8 cellular contexts compared by ENCODE assay signal in the genomic region with DNA sequence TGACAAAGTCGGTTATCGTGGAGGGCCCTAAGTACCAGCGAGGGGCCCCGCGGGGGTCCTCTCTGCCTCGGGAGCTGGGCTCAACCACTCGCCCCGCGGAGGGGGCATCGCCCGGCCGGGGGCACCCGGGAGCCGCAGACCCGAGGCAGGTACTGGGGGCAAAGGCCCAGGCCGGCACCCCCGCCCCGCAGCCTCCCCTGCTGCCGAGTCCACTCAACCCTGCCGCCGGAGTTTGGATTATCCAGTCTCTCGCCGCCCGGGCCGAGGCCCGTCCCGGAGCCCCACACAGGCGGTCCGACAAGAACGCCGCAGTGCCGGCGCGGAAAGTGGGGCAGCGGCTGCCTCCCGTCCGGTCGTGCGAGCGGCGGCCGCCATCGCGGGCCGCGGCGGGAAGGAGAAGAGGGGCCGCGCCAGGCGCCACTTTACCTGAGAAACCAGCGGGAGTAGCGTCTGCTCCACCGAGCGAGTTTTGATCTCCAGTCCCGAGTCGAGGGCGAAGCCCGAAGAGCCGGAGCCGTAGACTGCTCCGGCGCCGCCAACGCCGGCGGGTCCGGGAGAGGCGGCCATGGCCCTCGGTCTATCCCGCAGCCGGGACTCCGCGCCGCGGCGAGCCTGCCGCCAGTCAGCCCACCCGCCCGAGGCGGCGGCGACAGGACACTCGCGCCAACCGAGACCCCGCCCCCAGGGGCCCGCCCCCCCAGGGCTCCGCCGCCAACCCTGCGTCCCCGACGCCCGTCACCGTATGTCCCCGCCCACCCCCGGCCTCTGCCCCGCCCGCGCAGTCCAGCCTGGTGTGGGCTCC. TPM values are rescaled to one million over a fixed set of nuclear protein-coding genes. Genes with fewer than 3 reads are reported as not detected.
DNase-seq lines count a peak whose midpoint lies in the region; ATAC-seq and TF ChIP-seq lines count a peak whose summit lies in the region.

A gene with protein sequence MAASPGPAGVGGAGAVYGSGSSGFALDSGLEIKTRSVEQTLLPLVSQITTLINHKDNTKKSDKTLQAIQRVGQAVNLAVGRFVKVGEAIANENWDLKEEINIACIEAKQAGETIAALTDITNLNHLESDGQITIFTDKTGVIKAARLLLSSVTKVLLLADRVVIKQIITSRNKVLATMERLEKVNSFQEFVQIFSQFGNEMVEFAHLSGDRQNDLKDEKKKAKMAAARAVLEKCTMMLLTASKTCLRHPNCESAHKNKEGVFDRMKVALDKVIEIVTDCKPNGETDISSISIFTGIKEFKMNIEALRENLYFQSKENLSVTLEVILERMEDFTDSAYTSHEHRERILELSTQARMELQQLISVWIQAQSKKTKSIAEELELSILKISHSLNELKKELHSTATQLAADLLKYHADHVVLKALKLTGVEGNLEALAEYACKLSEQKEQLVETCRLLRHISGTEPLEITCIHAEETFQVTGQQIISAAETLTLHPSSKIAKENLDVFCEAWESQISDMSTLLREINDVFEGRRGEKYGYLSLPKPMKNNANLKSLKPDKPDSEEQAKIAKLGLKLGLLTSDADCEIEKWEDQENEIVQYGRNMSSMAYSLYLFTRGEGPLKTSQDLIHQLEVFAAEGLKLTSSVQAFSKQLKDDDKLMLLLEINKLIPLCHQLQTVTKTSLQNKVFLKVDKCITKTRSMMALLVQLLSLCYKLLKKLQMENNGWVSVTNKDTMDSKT (minus strand): TSS at position 624 of the 802 bp plus-strand sequence. CDS start 57 bp downstream, at position 567.

- POLR2A ChIA-PET in PC-3 (lab: Charles Lee; ENCODE audit: unreplicated experiment) = no interaction called here

- H2AFZ ChIP-seq in PC-3 (ENCODE audit: low read length) (peak within 1 kb of the TSS; percentile 84), fibroblast of lung (ENCODE audit: low read length) (peak within 1 kb of the TSS; percentile 87)

- H3K9me3 ChIP-seq in PC-3 (ENCODE audit: low read length) = no peaks in the 10 kb centered on the region
- H3K9me3 ChIP-seq in fibroblast of lung (ENCODE audit: control insufficient read depth, insufficient read depth, low read depth, low read length) = no peaks in the 10 kb centered on the region

- peaks cover 6% of the 10 kb centered on the region for H3K36me3 Mint-ChIP-seq in activated T-helper 1 cell treated with anti-CD3 and anti-CD28 coated beads, Interleukin-12 subunit alpha, Interleukin-12 subunit beta, Interleukin-2, Interleukin-4 antibody, amounts not matched to agents 30 ng/mL and 10 ng/mL and 1 ng/mL, durations not matched to agents 14 hours and 24 hours and 36 hours (ENCODE audit: low read depth)
- no peaks in the 10 kb centered on the region for H3K36me3 Mint-ChIP-seq in natural killer cell treated with Interleukin-12 subunit alpha and Interleukin-12 subunit beta and Interleukin-15 and Interleukin-18, amount 100 ng/mL, for 72 hours

- H3K4me2 ChIP-seq in PC-3 (ENCODE audit: low read length) (peak within 1 kb of the TSS; percentile 81), fibroblast of lung (ENCODE audit: extremely low read depth, insufficient read depth, low read length) (peak within 1 kb of the TSS; percentile 94)

- peak within 1 kb of the TSS; percentile 94 for H3K27ac Mint-ChIP-seq in activated T-helper 1 cell treated with anti-CD3 and anti-CD28 coated beads, Interleukin-12 subunit alpha, Interleukin-12 subunit beta, Interleukin-2, Interleukin-4 antibody, amounts not matched to agents 30 ng/mL and 10 ng/mL and 1 ng/mL, durations not matched to agents 14 hours and 24 hours and 36 hours
- H3K27ac Mint-ChIP-seq in natural killer cell treated with Interleukin-12 subunit alpha and Interleukin-12 subunit beta and Interleukin-15 and Interleukin-18, amount 100 ng/mL, for 72 hours = peak within 1 kb of the TSS; percentile 85 to 96
- peak within 1 kb of the TSS; percentile 86 to 94 for H3K27ac Mint-ChIP-seq in stimulated activated naive CD8-positive, alpha-beta T cell treated with anti-CD3 and anti-CD28 coated beads, Interleukin-15, amount 100 ng/mL, for 72 hours

- peak within 1 kb of the TSS; percentile 92 for H3K4me3 ChIP-seq in PC-3 (ENCODE audit: low read length)
- H3K4me3 ChIP-seq in fibroblast of lung (replicated peaks in 1 of 4; ENCODE audit: control extremely low read depth in 1 of 4, insufficient read depth in 1 of 4, low read depth in 3 of 4, low read length in 4 of 4) = peak within 1 kb of the TSS; percentile 72 to 94 (median 92)

- intact Hi-C loops in PC-3 (cut with micrococcal nuclease) = loop anchor here (5.0 kb wide), 1 partner anchor 104 kb away; a partner anchor contains a TSS
- intact Hi-C loops in activated T-helper 1 cell treated with anti-CD3 and anti-CD28 coated beads, Interleukin-12 subunit alpha, Interleukin-12 subunit beta, Interleukin-2, Interleukin-4 antibody, amounts not matched to agents 30 ng/mL and 10 ng/mL and 1 ng/mL, durations not matched to agents 14 hours and 24 hours and 36 hours (cut with micrococcal nuclease) = loop anchor here (1.0 to 5.0 kb wide), 12 partner anchors 12 to 1731 kb away; a partner anchor contains a TSS

- DNase-seq in Caki2 (ENCODE audit: low read depth) (peak; percentile 63), HUDEP-2 (lab: John Stamatoyannopoulos, UW; ENCODE audit: unreplicated experiment in 76 of 76) (peak in 72 of 76 experiments; percentile 30 to 96 (median 88)), PC-3 (peak; percentile 78), fibroblast of lung (ENCODE audit: low read depth in 2 of 2) (peak; percentile 83 to 85)
- DNase-seq in activated T-helper 1 cell treated with anti-CD3 and anti-CD28 coated beads, Interleukin-12 subunit alpha, Interleukin-12 subunit beta, Interleukin-2, Interleukin-4 antibody, amounts not matched to agents 30 ng/mL and 10 ng/mL and 1 ng/mL, durations not matched to agents 14 hours and 24 hours and 36 hours (ENCODE audit: low spot score) = peak; percentile 82
- DNase-seq in natural killer cell treated with Interleukin-12 subunit alpha and Interleukin-12 subunit beta and Interleukin-15 and Interleukin-18, amount 100 ng/mL, for 72 hours (ENCODE audit: low spot score) = peak; percentile 93
- peak; percentile 82 for DNase-seq in stimulated activated naive CD8-positive, alpha-beta T cell treated with anti-CD3 and anti-CD28 coated beads, Interleukin-15, amount 100 ng/mL, for 72 hours

- H3F3A ChIP-seq in PC-3 (ENCODE audit: low read length, unreplicated experiment) = no peaks in the 10 kb centered on the region

- no peaks in the 10 kb centered on the region for H3K9me2 ChIP-seq in PC-3 (replicated peaks; ENCODE audit: low read length)

- H3K27me3 Mint-ChIP-seq in activated T-helper 1 cell treated with anti-CD3 and anti-CD28 coated beads, Interleukin-12 subunit alpha, Interleukin-12 subunit beta, Interleukin-2, Interleukin-4 antibody, amounts not matched to agents 30 ng/mL and 10 ng/mL and 1 ng/mL, durations not matched to agents 14 hours and 24 hours and 36 hours (ENCODE audit: insufficient read depth) = peaks cover 2% of the 10 kb centered on the region
- H3K27me3 Mint-ChIP-seq in natural killer cell treated with Interleukin-12 subunit alpha and Interleukin-12 subunit beta and Interleukin-15 and Interleukin-18, amount 100 ng/mL, for 72 hours = peaks cover 3 to 10% of the 10 kb centered on the region in 2 donors
- H3K27me3 Mint-ChIP-seq in stimulated activated naive CD8-positive, alpha-beta T cell treated with anti-CD3 and anti-CD28 coated beads, Interleukin-15, amount 100 ng/mL, for 72 hours = no peaks in the 10 kb centered on the region

- peak within 1 kb of the TSS; percentile 95 for H3K4me3 Mint-ChIP-seq in activated T-helper 1 cell treated with anti-CD3 and anti-CD28 coated beads, Interleukin-12 subunit alpha, Interleukin-12 subunit beta, Interleukin-2, Interleukin-4 antibody, amounts not matched to agents 30 ng/mL and 10 ng/mL and 1 ng/mL, durations not matched to agents 14 hours and 24 hours and 36 hours
- H3K4me3 Mint-ChIP-seq in natural killer cell treated with Interleukin-12 subunit alpha and Interleukin-12 subunit beta and Interleukin-15 and Interleukin-18, amount 100 ng/mL, for 72 hours = peak within 1 kb of the TSS; percentile 98
- H3K4me3 Mint-ChIP-seq in stimulated activated naive CD8-positive, alpha-beta T cell treated with anti-CD3 and anti-CD28 coated beads, Interleukin-15, amount 100 ng/mL, for 72 hours = peak within 1 kb of the TSS; percentile 91 to 98

- H4K20me1 ChIP-seq in PC-3 (ENCODE audit: low read length) = peaks cover 16% of the 10 kb centered on the region
- H4K20me1 ChIP-seq in fibroblast of lung (ENCODE audit: control insufficient read depth, extremely low read depth, insufficient read depth, low read length) = no peaks in the 10 kb centered on the region

- TF ChIP-seq CTCF in PC-3 (conservative IDR thresholded peaks at IDR 0.05; ENCODE audit: low read depth, low read length) (no peak), fibroblast of lung (conservative IDR thresholded peaks at IDR 0.05 in 1 of 2, IDR thresholded peaks at IDR 0.05 in 1 of 2; ENCODE audit: low read depth in 1 of 2, low read length in 2 of 2) (no peak)

- in situ Hi-C loops in Caki2 (cut with HindIII; ENCODE audit: low pct_unique_long_range_greater_than_20kb, low sequenced_read_pairs) = no loop called here

- peak within 1 kb of the TSS; percentile 85 for H3K9ac ChIP-seq in PC-3 (ENCODE audit: low read length)
- H3K9ac ChIP-seq in fibroblast of lung (ENCODE audit: insufficient read depth, low read length) = peak within 1 kb of the TSS; percentile 94

- H3K27me3 ChIP-seq in PC-3 (ENCODE audit: low read length) (no peaks in the 10 kb centered on the region), fibroblast of lung (ENCODE audit: control insufficient read depth, insufficient read depth, low read length) (no peaks in the 10 kb centered on the region)

- peak within 1 kb of the TSS; percentile 86 for H3K27ac ChIP-seq in PC-3 (ENCODE audit: low read length)
- H3K27ac ChIP-seq in fibroblast of lung (ENCODE audit: insufficient read depth, low read length) = peak within 1 kb of the TSS; percentile 96

- CTCF ChIA-PET in PC-3 (lab: Charles Lee) = no interaction called here

- ATAC-seq in GM21381 (IDR thresholded peaks at IDR 0.05; ENCODE audit: unreplicated experiment) = peak; percentile 69
- ATAC-seq in PC-3 = peak; percentile 74
- peak; percentile 98 for ATAC-seq in natural killer cell treated with Interleukin-12 subunit alpha and Interleukin-12 subunit beta and Interleukin-15 and Interleukin-18, amount 100 ng/mL, for 72 hours
- ATAC-seq in stimulated activated naive CD8-positive, alpha-beta T cell treated with anti-CD3 and anti-CD28 coated beads, Interleukin-15, amount 100 ng/mL, for 72 hours = peak; percentile 87

- H3K4me1 ChIP-seq in PC-3 (ENCODE audit: insufficient read depth, low read length) = peaks cover 28% of the 10 kb centered on the region
- peaks cover 20% of the 10 kb centered on the region for H3K4me1 ChIP-seq in fibroblast of lung (ENCODE audit: control insufficient read depth, extremely low read depth, insufficient read depth, low read length)

- H3K9me3 Mint-ChIP-seq in activated T-helper 1 cell treated with anti-CD3 and anti-CD28 coated beads, Interleukin-12 subunit alpha, Interleukin-12 subunit beta, Interleukin-2, Interleukin-4 antibody, amounts not matched to agents 30 ng/mL and 10 ng/mL and 1 ng/mL, durations not matched to agents 14 hours and 24 hours and 36 hours = no peaks in the 10 kb centered on the region
- no peaks in the 10 kb centered on the region for H3K9me3 Mint-ChIP-seq in natural killer cell treated with Interleukin-12 subunit alpha and Interleukin-12 subunit beta and Interleukin-15 and Interleukin-18, amount 100 ng/mL, for 72 hours
- no peaks in the 10 kb centered on the region for H3K9me3 Mint-ChIP-seq in stimulated activated naive CD8-positive, alpha-beta T cell treated with anti-CD3 and anti-CD28 coated beads, Interleukin-15, amount 100 ng/mL, for 72 hours

- H3K36me3 ChIP-seq in PC-3 (ENCODE audit: low read depth, low read length) = peaks cover 2% of the 10 kb centered on the region; the same call in 1 of the 2 replicates
- peaks cover 2% of the 10 kb centered on the region for H3K36me3 ChIP-seq in fibroblast of lung (ENCODE audit: control insufficient read depth, insufficient read depth, low read length)

- H3K79me2 ChIP-seq in PC-3 (ENCODE audit: low read length) = peaks cover 50% of the 10 kb centered on the region
- H3K79me2 ChIP-seq in fibroblast of lung (ENCODE audit: control insufficient read depth, insufficient read depth, low read length) = peaks cover 40% of the 10 kb centered on the region

- no TSS peak for BruUV-seq in PC-3 (replicated peaks; lab: Mats Ljungman, UMichigan)

- peaks cover 39% of the 10 kb centered on the region for H3K4me1 Mint-ChIP-seq in activated T-helper 1 cell treated with anti-CD3 and anti-CD28 coated beads, Interleukin-12 subunit alpha, Interleukin-12 subunit beta, Interleukin-2, Interleukin-4 antibody, amounts not matched to agents 30 ng/mL and 10 ng/mL and 1 ng/mL, durations not matched to agents 14 hours and 24 hours and 36 hours (ENCODE audit: low read depth)
- peaks cover 22 to 24% of the 10 kb centered on the region in 2 donors for H3K4me1 Mint-ChIP-seq in natural killer cell treated with Interleukin-12 subunit alpha and Interleukin-12 subunit beta and Interleukin-15 and Interleukin-18, amount 100 ng/mL, for 72 hours (ENCODE audit: low read depth in 2 of 2)
- H3K4me1 Mint-ChIP-seq in stimulated activated naive CD8-positive, alpha-beta T cell treated with anti-CD3 and anti-CD28 coated beads, Interleukin-15, amount 100 ng/mL, for 72 hours = peaks cover 32% of the 10 kb centered on the region

RNA-seq across cellular contexts. Expression of the gene that starts here (rescaled TPM):
- 80.3 and 113 TPM in 2 replicates for total RNA-seq in Caki2 (2014; rRNA removed; shearing (Covaris generic); ENCODE audit: low replicate concordance)
- total RNA-seq in PC-3 (2014; rRNA removed) (80.5 and 97.7 TPM in 2 replicates), fibroblast of lung (68.4 and 80.6 TPM in 2 replicates)
- total RNA-seq in activated T-helper 1 cell treated with anti-CD3 and anti-CD28 coated beads, Interleukin-12 subunit alpha, Interleukin-12 subunit beta, Interleukin-2, Interleukin-4 antibody, amounts not matched to agents 30 ng/mL and 10 ng/mL and 1 ng/mL, durations not matched to agents 14 hours and 24 hours and 36 hours = 24.8 and 25.1 TPM in 2 replicates
- polyA plus RNA-seq in fibroblast of lung = 95.2 and 110 TPM in 2 replicates
- 65.5 and 83.0 TPM in 2 replicates for polyA plus RNA-seq in fibroblast of lung (2012)
- polyA minus RNA-seq in fibroblast of lung (ENCODE audit: low replicate concordance) = 0.78 and 5.9 TPM in 2 replicates
- total RNA-seq in natural killer cell treated with Interleukin-12 subunit alpha and Interleukin-12 subunit beta and Interleukin-15 and Interleukin-18, amount 100 ng/mL, for 72 hours = 10 to 100 TPM; 14.6 to 17.3 TPM

Comparison
In these comparisons a context has a peak if more than half of its experiments do, and no peak if none do; other contexts are left out.
1. Peak in every context shown above with its lines: DNase-seq, ATAC-seq, H3K4me3 ChIP-seq and H3K27ac ChIP-seq.